Comparison of ENCODE assay signal across 9 cellular contexts in the genomic region with DNA sequence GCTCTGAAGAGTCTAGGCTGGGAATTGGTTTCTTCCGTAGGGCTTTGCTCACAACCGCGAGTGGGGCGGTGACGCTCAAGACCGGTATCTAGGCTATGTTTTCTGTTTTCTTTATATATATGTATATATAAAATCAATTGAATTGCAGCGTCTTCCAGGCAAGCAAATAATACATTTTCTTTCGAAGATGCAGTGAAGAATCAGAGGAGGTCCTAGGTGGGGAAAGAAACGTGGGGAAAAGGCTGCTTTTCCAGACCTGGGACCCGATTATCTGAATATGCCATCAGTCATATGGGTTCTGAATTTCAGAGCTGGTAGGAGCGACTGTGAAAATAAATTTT. TPM values are rescaled to one million over a fixed set of nuclear protein-coding genes. Genes with fewer than 3 reads are reported as not detected.
DNase-seq lines count a peak whose midpoint lies in the region; ATAC-seq and TF ChIP-seq lines count a peak whose summit lies in the region.
"Had no signal": no experiment of that assay in that cellular context is flagged by ENCODE, and none has a peak within 500 bp of the region (broad histone marks: within the 10 kb centered on the region; RNA-seq: fewer than 3 reads in every experiment).

No MANE protein-coding gene starts in this region.

- H3K27me3 ChIP-seq in HAP-1 (ENCODE audit: low read depth): no peaks in the 10 kb centered on the region
- H3K27me3 ChIP-seq in iPS DF 6.9 (ENCODE audit: control insufficient read depth, insufficient read depth, low read length): no peaks in the 10 kb centered on the region
- no peaks in the 10 kb centered on the region for H3K27me3 ChIP-seq in skeletal muscle satellite cell (ENCODE audit: control insufficient read depth, insufficient read depth, low read length)

- intact Hi-C loops in activated B cell treated with CpG ODN at 0.5 μM for 24 hours (cut with micrococcal nuclease): no loop called here

- peaks cover 14% of the 10 kb centered on the region for H3K4me1 Mint-ChIP-seq in activated B cell treated with CpG ODN at 0.5 μM for 24 hours

- DNase-seq in HAP-1 (ENCODE audit: low spot score in 2 of 2) (no peak), activated B cell treated with CpG ODN at 0.5 μM for 24 hours (no peak), iPS DF 6.9 (ENCODE audit: low read depth, low spot score) (no peak), HuH-7.5 (ENCODE audit: low spot score) (no peak), GM19240 (ENCODE audit: insufficient read length, low spot score) (no peak), NCI-H1417 (lab: John Stamatoyannopoulos, UW) (no peak)
- DNase-seq: T-helper 9 cell had no signal

- H3K9me3 ChIP-seq in HAP-1: no peaks in the 10 kb centered on the region
- no peaks in the 10 kb centered on the region for H3K9me3 ChIP-seq in iPS DF 6.9 (ENCODE audit: control insufficient read depth, insufficient read depth, low read length)
- H3K9me3 ChIP-seq in skeletal muscle satellite cell (replicated peaks; ENCODE audit: low read length): no peaks in the 10 kb centered on the region

- H3K9me3 Mint-ChIP-seq in activated B cell treated with CpG ODN at 0.5 μM for 24 hours: no peaks in the 10 kb centered on the region

- H3K36me3 Mint-ChIP-seq in activated B cell treated with CpG ODN at 0.5 μM for 24 hours (ENCODE audit: low read depth): no peaks in the 10 kb centered on the region

- peaks cover 32% of the 10 kb centered on the region for H3K27me3 Mint-ChIP-seq in activated B cell treated with CpG ODN at 0.5 μM for 24 hours

- POLR2A ChIA-PET in activated B cell treated with CpG ODN at 0.5 μM for 24 hours (lab: Charles Lee): no interaction called here

- CTCF ChIA-PET in activated B cell treated with CpG ODN at 0.5 μM for 24 hours (lab: Charles Lee): no interaction called here

- WGBS in iPS DF 6.9 (ENCODE audit: insufficient coverage, insufficient read length): no CpG with 5 or more reads among the region's 11 CpGs

- in situ Hi-C loops in HAP-1 (cut with MboI; ENCODE audit: low sequenced_read_pairs): no loop called here

- no peak overlapping the region for H3K27ac ChIP-seq in iPS DF 6.9 (ENCODE audit: low read length)

- H3K27ac Mint-ChIP-seq in activated B cell treated with CpG ODN at 0.5 μM for 24 hours: no peak overlapping the region

- ATAC-seq in activated B cell treated with CpG ODN at 0.5 μM for 24 hours (ENCODE audit: low read depth) (no peak), HG02571 (IDR thresholded peaks at IDR 0.05; ENCODE audit: unreplicated experiment) (no peak)

- H3K9ac ChIP-seq in skeletal muscle satellite cell (ENCODE audit: low read depth, low read length): peak overlapping the region; percentile 76

- H3K36me3 ChIP-seq in HAP-1 (replicated peaks) (no peaks in the 10 kb centered on the region), iPS DF 6.9 (ENCODE audit: control insufficient read depth, insufficient read depth, low read length) (no peaks in the 10 kb centered on the region), skeletal muscle satellite cell (ENCODE audit: insufficient read depth, low read length) (no peaks in the 10 kb centered on the region)

- H3K4me3 ChIP-seq in HAP-1: peak overlapping the region; percentile 59
- H3K4me3 ChIP-seq in iPS DF 6.9 (ENCODE audit: low read length): peak overlapping the region; percentile 92; the same call in 1 of the 2 replicates
- peak overlapping the region; percentile 86 for H3K4me3 ChIP-seq in skeletal muscle satellite cell (ENCODE audit: low read length)

- no peak for TF ChIP-seq CTCF in activated B cell treated with CpG ODN at 0.5 μM for 24 hours (IDR thresholded peaks at IDR 0.05)

- H3K4me1 ChIP-seq in HAP-1 (peaks cover 19% of the 10 kb centered on the region), iPS DF 6.9 (ENCODE audit: control insufficient read depth, insufficient read depth, low read length) (no peaks in the 10 kb centered on the region; the same call in 1 of the 2 replicates), skeletal muscle satellite cell (ENCODE audit: control insufficient read depth, insufficient read depth, low read length) (peaks cover 33% of the 10 kb centered on the region)

- peak overlapping the region; percentile 39 for H3K4me3 Mint-ChIP-seq in activated B cell treated with CpG ODN at 0.5 μM for 24 hours

- H3K4me2 ChIP-seq in skeletal muscle satellite cell (ENCODE audit: low read length): peak overlapping the region; percentile 89

RNA-seq across cellular contexts. Expression of gene SCN9A, which starts 0.7 kb away (rescaled TPM):
- total RNA-seq in activated B cell treated with CpG ODN at 0.5 μM for 24 hours: not detected in 2 replicates
- total RNA-seq in skeletal muscle satellite cell (2012; rRNA removed): 3.7 and 6.6 TPM in 2 replicates
